Comparison of ENCODE assay signal across 19 cellular contexts in the genomic region with DNA sequence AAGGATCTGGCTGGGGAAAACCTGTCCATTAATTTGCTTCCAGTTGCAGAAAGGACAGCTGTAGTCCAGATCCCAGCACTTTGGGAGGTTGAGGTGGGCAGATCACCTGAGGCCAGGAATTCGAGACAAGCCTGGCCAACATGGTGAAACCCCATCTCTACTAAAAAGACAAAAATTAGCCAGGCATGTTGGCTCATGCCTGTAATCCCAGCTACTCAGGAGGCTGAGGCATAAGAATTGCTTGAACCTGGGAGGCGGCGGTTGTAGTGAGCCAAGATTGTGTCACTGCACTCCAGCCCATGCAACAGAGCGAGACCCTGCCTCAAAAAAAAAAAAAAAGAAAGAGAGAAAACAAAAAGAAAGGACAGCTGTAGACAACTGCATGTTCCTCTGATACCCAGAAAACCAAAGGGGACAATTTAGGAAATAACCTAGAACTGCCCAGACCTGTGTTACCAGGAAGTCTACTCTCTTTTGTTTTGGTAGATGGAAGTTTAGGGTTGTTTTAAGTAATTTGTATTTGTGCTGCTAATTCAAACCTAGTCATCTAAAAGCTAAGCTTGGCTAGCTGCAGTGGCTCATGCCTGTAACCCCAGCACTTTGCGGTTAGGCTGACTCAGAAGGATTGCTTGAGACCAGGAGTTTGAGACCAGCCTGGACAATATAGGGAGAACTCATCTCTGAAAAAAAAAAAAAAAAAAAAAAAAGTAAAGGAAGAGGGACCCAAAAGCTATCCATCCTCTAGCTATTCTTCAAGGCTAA. TPM values are rescaled to one million over a fixed set of nuclear protein-coding genes. Genes with fewer than 3 reads are reported as not detected.
DNase-seq lines count a peak whose midpoint lies in the region; ATAC-seq and TF ChIP-seq lines count a peak whose summit lies in the region.
"Had no signal": no experiment of that assay in that cellular context is flagged by ENCODE, and none has a peak within 500 bp of the region (broad histone marks: within the 10 kb centered on the region; RNA-seq: fewer than 3 reads in every experiment).

No MANE protein-coding gene starts in this region.

- TF ChIP-seq POLR2A in upper lobe of left lung (IDR thresholded peaks at IDR 0.05), result no peak

- 87 to 89% methylated on average over 5 of the region's 5 CpGs for WGBS in upper lobe of left lung, 2 donors

- no peak for TF ChIP-seq EP300 in upper lobe of left lung (IDR thresholded peaks at IDR 0.05)

- peak; percentile 81 for ATAC-seq in foreskin keratinocyte
- ATAC-seq in HG03159 (IDR thresholded peaks at IDR 0.05; ENCODE audit: unreplicated experiment), result no peak
- ATAC-seq in upper lobe of left lung (ENCODE audit: low FRiP score in 2 of 2), result no peak
- no peak for ATAC-seq in GM18511 (IDR thresholded peaks at IDR 0.05; ENCODE audit: unreplicated experiment)
- ATAC-seq: left cardiac atrium had no signal

- no peak overlapping the region for H3K4me3 ChIP-seq in AG10803 (ENCODE audit: low read length)
- no peak overlapping the region for H3K4me3 ChIP-seq in upper lobe of left lung
- H3K4me3 ChIP-seq: tibial nerve had no signal

- DNase-seq in AG10803 (ENCODE audit: low read depth) (peak; percentile 38), M059J (ENCODE audit: low read depth) (peak; percentile 92), amniotic epithelial cell (ENCODE audit: low read depth) (peak; percentile 42), foreskin keratinocyte (peak; percentile 85 to 90), upper lobe of left lung (no peak)
- no peak for DNase-seq in activated CD4-positive, CD25-positive, alpha-beta regulatory T cell (lab: John Stamatoyannopoulos, UW)
- DNase-seq: activated CD4-positive, alpha-beta T cell treated with anti-CD3 and anti-CD28 coated beads, Interleukin-2, amount 50 U/mL, for 1 hour; anterior cingulate cortex; effector CD4-positive, alpha-beta T cell; glutamatergic neuron; left cardiac atrium; NCI-H2029 treated with DMSO at 0.1 percent for 48 hours; stimulated activated CD8-positive, alpha-beta memory T cell treated with anti-CD3 and anti-CD28 coated beads, Interleukin-4, amount 100 ng/mL, for 48 hours; T-helper 1 cell had no signal

- TF ChIP-seq CTCF in AG10803 (conservative IDR thresholded peaks at IDR 0.05; ENCODE audit: low read length) (no peak), foreskin keratinocyte (conservative IDR thresholded peaks at IDR 0.05) (no peak), upper lobe of left lung (IDR thresholded peaks at IDR 0.05) (no peak)

- peaks cover 11% of the 10 kb centered on the region for H3K4me1 ChIP-seq in foreskin keratinocyte
- H3K4me1 ChIP-seq in upper lobe of left lung, result no peaks in the 10 kb centered on the region
- H3K4me1 ChIP-seq: tibial nerve had no signal

- H3K36me3 ChIP-seq in upper lobe of left lung, result no peaks in the 10 kb centered on the region
- H3K36me3 ChIP-seq: tibial nerve had no signal

- no peaks in the 10 kb centered on the region for H3K9me3 ChIP-seq in upper lobe of left lung
- H3K9me3 ChIP-seq: tibial nerve had no signal

- H3K27me3 ChIP-seq in foreskin keratinocyte (no peaks in the 10 kb centered on the region), upper lobe of left lung (no peaks in the 10 kb centered on the region)

- peak overlapping the region; percentile 63 for H3K27ac ChIP-seq in foreskin keratinocyte
- no peak overlapping the region for H3K27ac ChIP-seq in upper lobe of left lung
- H3K27ac ChIP-seq: KMS-11, tibial nerve had no signal

RNA-seq across cellular contexts. Expression of a gene that starts 22.7 kb away (rescaled TPM):
- not detected in 2 replicates for total RNA-seq in M059J (2014; rRNA removed; shearing (Covaris generic))
- total RNA-seq in foreskin keratinocyte (0.07 TPM in 1 of 2 replicates, not detected in the other), upper lobe of left lung (under 1 TPM in 2 of 6 donors, not detected in 4; 0.09 to 0.30 TPM)
- polyA plus RNA-seq in foreskin keratinocyte, result 0.02 TPM in 1 of 2 replicates, not detected in the other
- total RNA-seq: left cardiac atrium, pulmonary artery endothelial cell, tibial nerve had no signal

RNA-seq across cellular contexts. Expression of a gene that starts 23.2 kb away (rescaled TPM):
- 81.7 and 92.7 TPM in 2 replicates for total RNA-seq in M059J (2014; rRNA removed; shearing (Covaris generic))
- total RNA-seq in foreskin keratinocyte, result 88.0 and 92.4 TPM in 2 replicates
- polyA plus RNA-seq in foreskin keratinocyte, result 44.5 and 45.8 TPM in 2 replicates
- total RNA-seq in upper lobe of left lung, result 100 to 1,000 TPM; 130 to 264 (median 200) TPM

Comparison
In these comparisons a context has a peak if more than half of its experiments do, and no peak if none do; other contexts are left out.
1. DNase-seq: peak in AG10803 (single experiment), M059J (single experiment), amniotic epithelial cell (single experiment) and foreskin keratinocyte (2 of 2); none in upper lobe of left lung (0 of 2) and activated CD4-positive, CD25-positive, alpha-beta regulatory T cell (0 of 4).